In the genomic region with DNA sequence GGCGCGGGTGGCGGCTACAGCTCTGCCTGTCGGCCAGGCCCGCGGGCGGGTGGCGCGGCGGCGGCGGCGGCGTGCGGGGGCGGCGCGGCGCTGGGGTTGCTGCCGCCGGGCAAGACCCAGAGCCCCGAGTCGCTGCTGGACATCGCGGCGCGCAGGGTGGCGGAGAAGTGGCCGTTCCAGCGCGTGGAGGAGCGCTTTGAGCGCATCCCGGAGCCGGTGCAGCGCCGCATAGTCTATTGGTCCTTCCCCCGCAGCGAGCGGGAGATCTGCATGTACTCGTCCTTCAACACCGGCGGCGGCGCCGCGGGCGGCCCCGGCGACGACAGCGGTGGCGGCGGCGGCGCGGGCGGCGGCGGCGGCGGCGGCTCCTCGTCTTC, we compare ENCODE assay signal across 8 cellular contexts. TPM values are rescaled to one million over a fixed set of nuclear protein-coding genes. Genes with fewer than 3 reads are reported as not detected.
DNase-seq lines count a peak whose midpoint lies in the region; ATAC-seq and TF ChIP-seq lines count a peak whose summit lies in the region.

No MANE protein-coding gene starts in this region.

- peak overlapping the region; percentile 90 to 100 (median 95) for H3K4me3 ChIP-seq in breast epithelium
- peak overlapping the region; percentile 87 for H3K4me3 ChIP-seq in suprapubic skin

- ATAC-seq in CD4-positive, alpha-beta T cell (ENCODE audit: poor library complexity), result no peak
- peak; percentile 1 for ATAC-seq in GM19397 (IDR thresholded peaks at IDR 0.05; ENCODE audit: unreplicated experiment)
- no peak for ATAC-seq in left lobe of liver
- ATAC-seq in HG03378 (IDR thresholded peaks at IDR 0.05; ENCODE audit: unreplicated experiment), result no peak

- H3K9me3 ChIP-seq in CD4-positive, alpha-beta T cell (ENCODE audit: control insufficient read depth, low read length), result no peaks in the 10 kb centered on the region
- no peaks in the 10 kb centered on the region for H3K9me3 ChIP-seq in breast epithelium
- no peaks in the 10 kb centered on the region for H3K9me3 ChIP-seq in suprapubic skin

- H3K4me3 Mint-ChIP-seq in CD4-positive, alpha-beta T cell, result peak overlapping the region; percentile 87

- H3K27ac Mint-ChIP-seq in CD4-positive, alpha-beta T cell, result peak overlapping the region; percentile 100

- peak in 8 of 10 experiments; percentile 13 to 52 (median 36) for DNase-seq in CD4-positive, alpha-beta T cell
- peak; percentile 46 for DNase-seq in RPMI8226
- DNase-seq in breast epithelium (ENCODE audit: low spot score in 2 of 2), result no peak
- peak; percentile 64 for DNase-seq in left lobe of liver (ENCODE audit: low spot score)
- peak in 1 of 2 donors; percentile 75 for DNase-seq in suprapubic skin (ENCODE audit: low spot score in 2 of 2)
- no peak for DNase-seq in SW480 (ENCODE audit: low spot score)

- no peaks in the 10 kb centered on the region for H3K9me3 Mint-ChIP-seq in CD4-positive, alpha-beta T cell

- H3K4me1 Mint-ChIP-seq in CD4-positive, alpha-beta T cell (ENCODE audit: low read depth), result peaks cover 50% of the 10 kb centered on the region

- no peak for TF ChIP-seq EP300 in suprapubic skin (IDR thresholded peaks at IDR 0.05)

- no CpG with 5 or more reads among the region's 64 CpGs for WGBS in suprapubic skin

- H3K36me3 ChIP-seq in breast epithelium (no peaks in the 10 kb centered on the region), suprapubic skin (no peaks in the 10 kb centered on the region)

- peaks cover 35% of the 10 kb centered on the region for H3K27me3 Mint-ChIP-seq in CD4-positive, alpha-beta T cell

- TF ChIP-seq CTCF in CD4-positive, alpha-beta T cell (IDR thresholded peaks at IDR 0.05), result no peak
- TF ChIP-seq CTCF in breast epithelium (IDR thresholded peaks at IDR 0.05), result no peak
- TF ChIP-seq CTCF in suprapubic skin (IDR thresholded peaks at IDR 0.05), result no peak

- CTCF ChIA-PET in CD4-positive, alpha-beta T cell (lab: Charles Lee), result interaction anchor here (2.5 kb wide), 1 partner anchor 76 kb away, joined by 12 read pairs; no protein-coding TSS in a partner anchor

- peaks cover 21% of the 10 kb centered on the region for H3K36me3 Mint-ChIP-seq in CD4-positive, alpha-beta T cell (ENCODE audit: low read depth)

- POLR2A ChIA-PET in CD4-positive, alpha-beta T cell (lab: Charles Lee), result interaction anchor here (1.0 to 3.8 kb wide), 9 partner anchors 10 to 388 kb away, joined by 3 to 60 read pairs (median 7); partner anchors contain the start of genes ERCC8 and NDUFAF2

- H3K27me3 ChIP-seq in CD4-positive, alpha-beta T cell (ENCODE audit: control insufficient read depth, insufficient read depth, low read length), result peaks cover 14% of the 10 kb centered on the region
- H3K27me3 ChIP-seq in breast epithelium, result no peaks in the 10 kb centered on the region
- H3K27me3 ChIP-seq in suprapubic skin, result no peaks in the 10 kb centered on the region

- no peak overlapping the region for H3K27ac ChIP-seq in CD4-positive, alpha-beta T cell (ENCODE audit: low read depth, low read length)
- H3K27ac ChIP-seq in breast epithelium (peak overlapping the region; percentile 95 to 96), suprapubic skin (peak overlapping the region; percentile 83)

- peaks cover 0 to 8% of the 10 kb centered on the region in 2 donors for H3K4me1 ChIP-seq in breast epithelium
- H3K4me1 ChIP-seq in suprapubic skin, result peaks cover 47% of the 10 kb centered on the region

- TF ChIP-seq POLR2A in breast epithelium (IDR thresholded peaks at IDR 0.05) (no peak), suprapubic skin (IDR thresholded peaks at IDR 0.05) (no peak)

- intact Hi-C loops in CD4-positive, alpha-beta T cell (cut with DNase I, micrococcal nuclease), result loop anchor here (2.0 to 10.0 kb wide), 7 partner anchors 45 to 1082 kb away; partner anchors contain the start of genes DEPDC1B (in 1 of the 2), ERCC8 (in 1 of the 2), IPO11 (in 1 of the 2) and NDUFAF2 (in 1 of the 2)
- intact Hi-C loops in breast epithelium (cut with DNase I; ENCODE audit: low total_unique reads), result no loop called here

RNA-seq across cellular contexts. Expression of gene ZSWIM6, which starts 0.3 kb away (rescaled TPM):
- 1 to 10 TPM; 4.1 TPM for total RNA-seq in CD4-positive, alpha-beta T cell
- total RNA-seq in breast epithelium (10 to 100 TPM; 10.2 to 16.8 (median 11.2) TPM), left lobe of liver (2.9 TPM), suprapubic skin (10 to 100 TPM in 1 of 4 donors, 1 to 10 TPM in 3; 7.3 to 12.2 (median 8.2) TPM)

Comparison
In these comparisons a context has a peak if more than half of its experiments do, and no peak if none do; other contexts are left out.
1. DNase-seq: peak in CD4-positive, alpha-beta T cell (8 of 10), RPMI8226 (single experiment) and left lobe of liver (single experiment); none in breast epithelium (0 of 2) and SW480 (single experiment).